In the genomic region with DNA sequence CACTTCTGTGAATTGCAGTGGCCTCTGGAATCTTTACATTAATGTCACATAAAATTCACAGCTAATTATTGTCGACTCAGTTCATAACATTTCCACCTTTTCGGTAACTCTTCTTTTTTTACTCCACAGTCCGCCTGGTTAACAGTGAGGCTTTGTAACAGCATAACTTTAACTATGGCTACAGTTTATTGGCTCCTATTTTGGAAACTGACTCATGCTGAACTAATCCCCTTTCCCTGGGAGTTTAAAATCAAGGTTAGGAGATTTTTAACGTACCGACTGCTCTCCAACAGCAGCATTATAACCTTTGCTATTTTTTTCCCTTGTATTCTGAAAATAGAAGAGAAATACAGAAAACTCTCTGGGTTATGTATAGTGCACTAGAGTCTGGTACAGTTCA, we compare ENCODE assay signal across 17 cellular contexts. TPM values are rescaled to one million over a fixed set of nuclear protein-coding genes. Genes with fewer than 3 reads are reported as not detected.
DNase-seq lines count a peak whose midpoint lies in the region; ATAC-seq and TF ChIP-seq lines count a peak whose summit lies in the region.
"Had no signal": no experiment of that assay in that cellular context is flagged by ENCODE, and none has a peak within 500 bp of the region (broad histone marks: within the 10 kb centered on the region; RNA-seq: fewer than 3 reads in every experiment).

No MANE protein-coding gene starts in this region.

- H3K36me3 ChIP-seq in cardiac muscle cell: no peaks in the 10 kb centered on the region
- no peaks in the 10 kb centered on the region for H3K36me3 ChIP-seq in left ventricle myocardium inferior
- H3K36me3 ChIP-seq in esophagus muscularis mucosa: no peaks in the 10 kb centered on the region

- intact Hi-C loops in left ventricle myocardium inferior (cut with micrococcal nuclease) (no loop called here), esophagus muscularis mucosa (cut with DNase I) (no loop called here), Right ventricle myocardium inferior (cut with DNase I) (no loop called here)

- no peaks in the 10 kb centered on the region for H3K27me3 Mint-ChIP-seq in mesothelial cell of epicardium (ENCODE audit: low read depth)

- no peak overlapping the region for H3K4me3 Mint-ChIP-seq in mesothelial cell of epicardium
- H3K4me3 Mint-ChIP-seq: CD14-positive monocyte had no signal

- H3K27ac Mint-ChIP-seq in mesothelial cell of epicardium: peak overlapping the region; percentile 89

- H3K27ac ChIP-seq in cardiac muscle cell: peak overlapping the region; percentile 58
- H3K27ac ChIP-seq in left ventricle myocardium inferior (replicated peaks): no peak overlapping the region
- H3K27ac ChIP-seq in esophagus muscularis mucosa (replicated peaks in 1 of 4): no peak overlapping the region

- H3K27me3 ChIP-seq in cardiac muscle cell (no peaks in the 10 kb centered on the region), left ventricle myocardium inferior (ENCODE audit: low read depth) (no peaks in the 10 kb centered on the region), esophagus muscularis mucosa (no peaks in the 10 kb centered on the region)

- TF ChIP-seq EP300 in esophagus muscularis mucosa (IDR thresholded peaks at IDR 0.05): no peak

- no peak for TF ChIP-seq POLR2A in esophagus muscularis mucosa (IDR thresholded peaks at IDR 0.05; ENCODE audit: low read depth)

- H3K4me1 ChIP-seq in cardiac muscle cell (ENCODE audit: low read depth) (peaks cover 21% of the 10 kb centered on the region), left ventricle myocardium inferior (peaks cover 20% of the 10 kb centered on the region), esophagus muscularis mucosa (peaks cover 6 to 20% (median 13%) of the 10 kb centered on the region in 4 donors)

- H3K9me3 ChIP-seq in cardiac muscle cell (ENCODE audit: low read depth): no peaks in the 10 kb centered on the region
- H3K9me3 ChIP-seq in left ventricle myocardium inferior (replicated peaks): no peaks in the 10 kb centered on the region
- no peaks in the 10 kb centered on the region for H3K9me3 ChIP-seq in esophagus muscularis mucosa

- no peak for TF ChIP-seq CTCF in cardiac muscle cell (IDR thresholded peaks at IDR 0.05; ENCODE audit: low read depth, low read length)
- TF ChIP-seq CTCF in left ventricle myocardium inferior (IDR thresholded peaks at IDR 0.05; ENCODE audit: borderline replicate concordance): no peak
- TF ChIP-seq CTCF in mesothelial cell of epicardium (IDR thresholded peaks at IDR 0.05; ENCODE audit: unreplicated experiment): no peak
- TF ChIP-seq CTCF in esophagus muscularis mucosa (IDR thresholded peaks at IDR 0.05): no peak

- 64% methylated on average over 5 of the region's 5 CpGs for WGBS in esophagus muscularis mucosa

- H3K4me3 ChIP-seq in cardiac muscle cell: no peak overlapping the region
- no peak overlapping the region for H3K4me3 ChIP-seq in left ventricle myocardium inferior
- H3K4me3 ChIP-seq in esophagus muscularis mucosa: no peak overlapping the region

- H3K4me1 Mint-ChIP-seq in mesothelial cell of epicardium: peaks cover 42% of the 10 kb centered on the region

- no peak for DNase-seq in cardiac muscle cell (ENCODE audit: low read depth in 1 of 2, low spot score in 1 of 2)
- no peak for DNase-seq in left ventricle myocardium inferior
- peak; percentile 29 for DNase-seq in RPMI7951 (ENCODE audit: low read depth)
- no peak for DNase-seq in mesothelial cell of epicardium (ENCODE audit: low spot score in 2 of 2, unreplicated experiment in 2 of 2)
- no peak for DNase-seq in esophagus muscularis mucosa (ENCODE audit: extremely low spot score)
- no peak for DNase-seq in activated CD8-positive, alpha-beta memory T cell treated with anti-CD3 and anti-CD28 coated beads, Interleukin-2, amount 50 U/mL, for 4 hours
- no peak for DNase-seq in COLO668 (lab: John Stamatoyannopoulos, UW; ENCODE audit: unreplicated experiment)
- no peak for DNase-seq in Right ventricle myocardium inferior (ENCODE audit: missing footprints)
- DNase-seq: 8988T, DMS79 treated with DMSO at 0.1 percent for 48 hours, GDM1, NCI-H1694 treated with DMSO at 0.1 percent for 48 hours, NCI-H774, SIG-M5 had no signal

- H3K36me3 Mint-ChIP-seq in mesothelial cell of epicardium: no peaks in the 10 kb centered on the region
- H3K36me3 Mint-ChIP-seq: CD14-positive monocyte had no signal

- no peak for ATAC-seq in Right ventricle myocardium inferior
- ATAC-seq: HCT116, Panc1 had no signal

- H3K9me3 Mint-ChIP-seq in mesothelial cell of epicardium: no peaks in the 10 kb centered on the region
- H3K9me3 Mint-ChIP-seq: CD14-positive monocyte had no signal

RNA-seq across cellular contexts. Expression of a gene that starts 3.2 kb away (rescaled TPM):
- total RNA-seq in cardiac muscle cell (8.5 and 12.0 TPM in 2 replicates), left ventricle myocardium inferior (11.9 TPM), mesothelial cell of epicardium (39.6 to 41.5 TPM (median 40.1 TPM) in 3 replicates), esophagus muscularis mucosa (10 to 100 TPM; 18.8 to 24.0 (median 19.6) TPM), Right ventricle myocardium inferior (13.0 TPM)
- polyA plus RNA-seq in cardiac muscle cell: 14.5 and 18.8 TPM in 2 replicates
- total RNA-seq in RPMI7951 (2014; rRNA removed; shearing (Covaris generic)): 70.1 and 71.5 TPM in 2 replicates

RNA-seq across cellular contexts. Expression of a gene that starts 34.1 kb away (rescaled TPM):
- total RNA-seq in cardiac muscle cell (1.6 TPM in 1 of 2 replicates, not detected in the other), left ventricle myocardium inferior (0.36 TPM), mesothelial cell of epicardium (1.00 to 1.6 TPM (median 1.1 TPM) in 3 replicates), esophagus muscularis mucosa (under 1 TPM in 3 of 4 donors, not detected in 1; 0.06 to 0.63 (median 0.33) TPM), Right ventricle myocardium inferior (0.43 TPM)
- polyA plus RNA-seq in cardiac muscle cell: 1.4 and 3.7 TPM in 2 replicates
- total RNA-seq in RPMI7951 (2014; rRNA removed; shearing (Covaris generic)): 0.10 and 0.24 TPM in 2 replicates
- polyA plus RNA-seq: CD14-positive monocyte had no signal
